ENCODE assay signal across 4 cellular contexts in genomic region chr10:12577610-12578009, GRCh38.
"Had no signal": no experiment of that assay in that cellular context is flagged by ENCODE, and none has a peak within 500 bp of the region (broad histone marks: within the 10 kb centered on the region; RNA-seq: fewer than 3 reads in every experiment).

No MANE protein-coding gene starts in this region.

- DNase-seq: IMR-90, KBM-7 had no signal

- H3K4me3 ChIP-seq: K562 had no signal

- H3K27ac ChIP-seq: HL-60 had no signal
